10 cellular contexts compared by ENCODE assay signal in genomic region chr13:25170554-25171107, GRCh38. TPM values are rescaled to one million over a fixed set of nuclear protein-coding genes. Genes with fewer than 3 reads are reported as not detected.
DNase-seq lines count a peak whose midpoint lies in the region; ATAC-seq, FAIRE-seq and TF ChIP-seq lines count a peak whose summit lies in the region.
"Had no signal": no experiment of that assay in that cellular context is flagged by ENCODE, and none has a peak within 500 bp of the region (broad histone marks: within the 10 kb centered on the region; RNA-seq: fewer than 3 reads in every experiment).

No MANE protein-coding gene starts in this region.

- H2AFZ ChIP-seq in keratinocyte (ENCODE audit: control insufficient read depth, low read length) = no peak overlapping the region

- peaks cover 10% of the 10 kb centered on the region for H3K4me1 Mint-ChIP-seq in activated naive CD8-positive, alpha-beta T cell treated with anti-CD3 and anti-CD28 coated beads, Interleukin-2, amount 50 U/mL, for 24 hours

- H3K79me2 ChIP-seq in keratinocyte (ENCODE audit: control insufficient read depth, insufficient read depth, low read length) = no peaks in the 10 kb centered on the region

- no peak for TF ChIP-seq CTCF in keratinocyte (optimal IDR thresholded peaks at IDR 0.05 in 1 of 3, IDR thresholded peaks at IDR 0.05 in 1 of 3, conservative IDR thresholded peaks at IDR 0.05 in 1 of 3; ENCODE audit: extremely low read depth in 1 of 3, insufficient read depth in 2 of 3, low read length in 3 of 3)
- TF ChIP-seq CTCF in thoracic aorta (IDR thresholded peaks at IDR 0.05) = no peak

- peak; percentile 20 for ATAC-seq in activated naive CD8-positive, alpha-beta T cell treated with anti-CD3 and anti-CD28 coated beads, Interleukin-2, amount 50 U/mL, for 24 hours
- ATAC-seq in thoracic aorta (ENCODE audit: insufficient number of reproducible peaks, low FRiP score, low read depth) (no peak), GM21576 (IDR thresholded peaks at IDR 0.05; ENCODE audit: unreplicated experiment) (no peak), HG03460 (IDR thresholded peaks at IDR 0.05; ENCODE audit: unreplicated experiment) (no peak)
- ATAC-seq: CD8-positive, alpha-beta T cell; HCT116 had no signal

- H3K36me3 ChIP-seq in keratinocyte (ENCODE audit: control insufficient read depth in 2 of 2, extremely low read depth in 1 of 2, insufficient read depth in 2 of 2, low read length in 2 of 2) (no peaks in the 10 kb centered on the region), thoracic aorta (no peaks in the 10 kb centered on the region)

- H3K9me3 ChIP-seq in keratinocyte (ENCODE audit: control insufficient read depth, low read depth, low read length) (no peaks in the 10 kb centered on the region), thoracic aorta (no peaks in the 10 kb centered on the region)

- H3K27ac ChIP-seq in keratinocyte (ENCODE audit: control insufficient read depth, insufficient read depth, low read length) = no peak overlapping the region
- H3K27ac ChIP-seq in thoracic aorta = no peak overlapping the region

- H3K9ac ChIP-seq in keratinocyte (ENCODE audit: control insufficient read depth, extremely low read depth, insufficient read depth, low read length) = no peak overlapping the region

- no peaks in the 10 kb centered on the region for H3K36me3 Mint-ChIP-seq in activated naive CD8-positive, alpha-beta T cell treated with anti-CD3 and anti-CD28 coated beads, Interleukin-2, amount 50 U/mL, for 24 hours (ENCODE audit: low read depth)
- H3K36me3 Mint-ChIP-seq: CD8-positive, alpha-beta T cell had no signal

- H3K27me3 ChIP-seq in keratinocyte (ENCODE audit: control insufficient read depth, extremely low read depth, insufficient read depth, low read length) (peaks cover 53% of the 10 kb centered on the region), thoracic aorta (replicated peaks; ENCODE audit: insufficient read depth) (peaks cover 6% of the 10 kb centered on the region)

- dilution Hi-C loops in keratinocyte (cut with MboI; ENCODE audit: extremely low pct_ligation_motif_present, low sequenced_read_pairs) = no loop called here

- no peak for FAIRE-seq in keratinocyte (lab: Jason Lieb, UNC)

- H3K27me3 Mint-ChIP-seq in activated naive CD8-positive, alpha-beta T cell treated with anti-CD3 and anti-CD28 coated beads, Interleukin-2, amount 50 U/mL, for 24 hours = peaks cover 67% of the 10 kb centered on the region

- peak; percentile 55 for DNase-seq in activated CD8-positive, alpha-beta memory T cell treated with anti-CD3 and anti-CD28 coated beads, Interleukin-2, amount 50 U/mL, for 48 hours
- no peak for DNase-seq in activated CD8-positive, alpha-beta memory T cell treated with anti-CD3 and anti-CD28 coated beads, Interleukin-2, amount 50 U/mL, for 4 hours
- no peak for DNase-seq in activated naive CD8-positive, alpha-beta T cell treated with anti-CD3 and anti-CD28 coated beads, Interleukin-2, amount 50 U/mL, for 24 hours
- DNase-seq in keratinocyte (ENCODE audit: low read depth, low spot score) = no peak
- DNase-seq in thoracic aorta (ENCODE audit: low spot score) = no peak
- DNase-seq in NAMALWA (ENCODE audit: low spot score) = no peak

- no peaks in the 10 kb centered on the region for H3K9me3 Mint-ChIP-seq in activated naive CD8-positive, alpha-beta T cell treated with anti-CD3 and anti-CD28 coated beads, Interleukin-2, amount 50 U/mL, for 24 hours
- H3K9me3 Mint-ChIP-seq: CD8-positive, alpha-beta T cell had no signal

- no peaks in the 10 kb centered on the region for H3K9me1 ChIP-seq in keratinocyte (ENCODE audit: control insufficient read depth, extremely low read depth, insufficient read depth, low read length)

- no peaks in the 10 kb centered on the region for H3K4me1 ChIP-seq in keratinocyte (ENCODE audit: control insufficient read depth, extremely low read depth, insufficient read depth, low read length)
- peaks cover 0 to 16% of the 10 kb centered on the region in 2 donors for H3K4me1 ChIP-seq in thoracic aorta (ENCODE audit: control insufficient read depth in 1 of 2, low read depth in 2 of 2)

- peak overlapping the region; percentile 40 for H3K4me2 ChIP-seq in keratinocyte (ENCODE audit: control insufficient read depth, extremely low read depth, insufficient read depth, low read depth, low read length)

- H3K4me3 Mint-ChIP-seq in activated naive CD8-positive, alpha-beta T cell treated with anti-CD3 and anti-CD28 coated beads, Interleukin-2, amount 50 U/mL, for 24 hours = peak overlapping the region; percentile 66

- no peaks in the 10 kb centered on the region for H4K20me1 ChIP-seq in keratinocyte (ENCODE audit: control insufficient read depth, extremely low read depth, insufficient read depth, low read length)

- no peak overlapping the region for H3K27ac Mint-ChIP-seq in activated naive CD8-positive, alpha-beta T cell treated with anti-CD3 and anti-CD28 coated beads, Interleukin-2, amount 50 U/mL, for 24 hours
- H3K27ac Mint-ChIP-seq: CD8-positive, alpha-beta T cell had no signal

- peak overlapping the region in 1 of 3 experiments; percentile 7 for H3K4me3 ChIP-seq in keratinocyte (ENCODE audit: control insufficient read depth in 2 of 3, extremely low read depth in 1 of 3, insufficient read depth in 2 of 3, low read depth in 1 of 3, low read length in 3 of 3)
- H3K4me3 ChIP-seq in thoracic aorta = peak overlapping the region; percentile 61

RNA-seq across cellular contexts. Expression of gene AMER2, which starts 1.5 kb away (rescaled TPM):
- not detected in 3 replicates for polyA plus RNA-seq in keratinocyte
- not detected for polyA plus RNA-seq in keratinocyte (2011; ENCODE audit: low read depth)
- polyA plus RNA-seq in keratinocyte (2011; cell fraction: cytosol; rRNA removed) = not detected in 2 replicates
- polyA plus RNA-seq in keratinocyte (2011; cell fraction: nucleus; rRNA removed) = not detected in 2 replicates
- not detected in 2 replicates for polyA plus RNA-seq in keratinocyte (2012; ENCODE audit: low replicate concordance)
- polyA minus RNA-seq in keratinocyte = not detected in 3 replicates
- polyA minus RNA-seq in keratinocyte (2011; cell fraction: cytosol; rRNA and poly(A)+ RNA removed) = not detected
- not detected in 2 replicates for polyA minus RNA-seq in keratinocyte (2011; cell fraction: nucleus; rRNA and poly(A)+ RNA removed)
- not detected for total RNA-seq in thoracic aorta
- total RNA-seq: CD8-positive, alpha-beta T cell had no signal
